1 cellular context compared by ENCODE assay signal in genomic region chr2:171407030-171407707, GRCh38.
TF ChIP-seq lines count a peak whose summit lies in the region.

No MANE protein-coding gene starts in this region.

TF ChIP-seq in HepG2, 621 proteins besides CTCF, POLR2A, EP300 and RAD21 (continued from another document):
- TF ChIP-seq, protein P1, sequence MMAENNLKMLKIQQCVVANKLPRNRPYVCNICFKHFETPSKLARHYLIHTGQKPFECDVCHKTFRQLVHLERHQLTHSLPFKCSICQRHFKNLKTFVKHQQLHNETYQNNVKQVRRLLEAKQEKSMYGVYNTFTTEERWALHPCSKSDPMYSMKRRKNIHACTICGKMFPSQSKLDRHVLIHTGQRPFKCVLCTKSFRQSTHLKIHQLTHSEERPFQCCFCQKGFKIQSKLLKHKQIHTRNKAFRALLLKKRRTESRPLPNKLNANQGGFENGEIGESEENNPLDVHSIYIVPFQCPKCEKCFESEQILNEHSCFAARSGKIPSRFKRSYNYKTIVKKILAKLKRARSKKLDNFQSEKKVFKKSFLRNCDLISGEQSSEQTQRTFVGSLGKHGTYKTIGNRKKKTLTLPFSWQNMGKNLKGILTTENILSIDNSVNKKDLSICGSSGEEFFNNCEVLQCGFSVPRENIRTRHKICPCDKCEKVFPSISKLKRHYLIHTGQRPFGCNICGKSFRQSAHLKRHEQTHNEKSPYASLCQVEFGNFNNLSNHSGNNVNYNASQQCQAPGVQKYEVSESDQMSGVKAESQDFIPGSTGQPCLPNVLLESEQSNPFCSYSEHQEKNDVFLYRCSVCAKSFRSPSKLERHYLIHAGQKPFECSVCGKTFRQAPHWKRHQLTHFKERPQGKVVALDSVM (CRISPR knock-in tag; IDR thresholded peaks at IDR 0.05) = peak; percentile 39; the same call in 1 of the 2 replicates
- TF ChIP-seq BCLAF1 (IDR thresholded peaks at IDR 0.05) = no peak
